8 cellular contexts compared by ENCODE assay signal in genomic region chr2:144515694-144516416, GRCh38. TPM values are rescaled to one million over a fixed set of nuclear protein-coding genes. Genes with fewer than 3 reads are reported as not detected.
DNase-seq lines count a peak whose midpoint lies in the region; ATAC-seq and TF ChIP-seq lines count a peak whose summit lies in the region.

No MANE protein-coding gene starts in this region.

- TF ChIP-seq EP300 in ovary (IDR thresholded peaks at IDR 0.05): no peak

- H2AFZ ChIP-seq in Karpas-422 (ENCODE audit: low read length): peak overlapping the region; percentile 67; the same call in 1 of the 2 replicates

- H3K27me3 Mint-ChIP-seq in activated T-cell treated with anti-CD3 and anti-CD28 coated beads, Interleukin-2, amount 50 U/mL, for 4 hours (ENCODE audit: low read depth): peaks cover 48% of the 10 kb centered on the region

- H3K9me2 ChIP-seq in Karpas-422 (replicated peaks; ENCODE audit: insufficient read depth, low read length): no peaks in the 10 kb centered on the region

- peaks cover 42% of the 10 kb centered on the region for H3K4me1 Mint-ChIP-seq in activated T-cell treated with anti-CD3 and anti-CD28 coated beads, Interleukin-2, amount 50 U/mL, for 4 hours (ENCODE audit: low read depth)

- H3K27me3 ChIP-seq in BLaER1 (no peaks in the 10 kb centered on the region), Karpas-422 (ENCODE audit: low read length) (no peaks in the 10 kb centered on the region), ovary (no peaks in the 10 kb centered on the region)

- DNase-seq in Karpas-422 (peak; percentile 75), glomerular visceral epithelial cell (ENCODE audit: extremely low spot score) (peak; percentile 60), ovary (peak; percentile 68 to 79 (median 74)), NCI-H2029 treated with DMSO at 0.1 percent for 48 hours (lab: John Stamatoyannopoulos, UW) (no peak)
- peak; percentile 20 for DNase-seq in activated T-cell treated with anti-CD3 and anti-CD28 coated beads, Interleukin-2, amount 50 U/mL, for 4 hours

- no peaks in the 10 kb centered on the region for H3K9me3 ChIP-seq in BLaER1
- no peaks in the 10 kb centered on the region for H3K9me3 ChIP-seq in Karpas-422 (ENCODE audit: low read length)
- no peaks in the 10 kb centered on the region for H3K9me3 ChIP-seq in ovary

- H3K9ac ChIP-seq in BLaER1 (peak overlapping the region; percentile 99), Karpas-422 (ENCODE audit: low read length) (peak overlapping the region; percentile 84)

- H3K36me3 ChIP-seq in BLaER1 (peaks cover 66% of the 10 kb centered on the region), Karpas-422 (ENCODE audit: insufficient read depth, low read length) (no peaks in the 10 kb centered on the region; the same call in 1 of the 2 replicates), ovary (no peaks in the 10 kb centered on the region)

- H3K9me3 Mint-ChIP-seq in activated T-cell treated with anti-CD3 and anti-CD28 coated beads, Interleukin-2, amount 50 U/mL, for 4 hours: no peaks in the 10 kb centered on the region

- H4K20me1 ChIP-seq in BLaER1: peaks cover 42% of the 10 kb centered on the region
- peaks cover 23% of the 10 kb centered on the region; the same call in 1 of the 2 replicates for H4K20me1 ChIP-seq in Karpas-422 (ENCODE audit: insufficient read depth, low read depth, low read length)

- no peak for TF ChIP-seq CTCF in ovary (IDR thresholded peaks at IDR 0.05)

- peaks cover 5% of the 10 kb centered on the region for H3K36me3 Mint-ChIP-seq in activated T-cell treated with anti-CD3 and anti-CD28 coated beads, Interleukin-2, amount 50 U/mL, for 4 hours (ENCODE audit: insufficient read depth)

- H3K27ac ChIP-seq in BLaER1 (peak overlapping the region; percentile 99), Karpas-422 (ENCODE audit: low read length) (no peak overlapping the region), ovary (peak overlapping the region; percentile 95 to 99)

- intact Hi-C loops in ovary (cut with DNase I): loop anchor here (2.0 to 10.0 kb wide), 9 partner anchors 63 to 1239 kb away; a partner anchor contains a TSS

- H3K4me3 ChIP-seq in BLaER1: peak overlapping the region; percentile 74
- H3K4me3 ChIP-seq in Karpas-422 (ENCODE audit: low read length): peak overlapping the region; percentile 92
- H3K4me3 ChIP-seq in ovary: peak overlapping the region; percentile 75

- H3K4me3 Mint-ChIP-seq in activated T-cell treated with anti-CD3 and anti-CD28 coated beads, Interleukin-2, amount 50 U/mL, for 4 hours: peak overlapping the region; percentile 89

- peak overlapping the region; percentile 92 for H3K4me2 ChIP-seq in BLaER1
- peak overlapping the region; percentile 96 for H3K4me2 ChIP-seq in Karpas-422 (ENCODE audit: low read depth, low read length, poor library complexity, severe bottlenecking)

- H3K4me1 ChIP-seq in BLaER1 (peaks cover 32% of the 10 kb centered on the region), Karpas-422 (ENCODE audit: low read length) (peaks cover 53% of the 10 kb centered on the region), ovary (ENCODE audit: insufficient read depth) (peaks cover 8% of the 10 kb centered on the region)

- no peak for TF ChIP-seq POLR2A in ovary (IDR thresholded peaks at IDR 0.05)

- peaks cover 12% of the 10 kb centered on the region; the same call in 1 of the 2 replicates for H3K79me2 ChIP-seq in Karpas-422 (ENCODE audit: low read length)

- WGBS in ovary, 3 donors: 1% methylated on average over 48 to 50 of the region's 50 CpGs

- ATAC-seq in activated T-cell treated with anti-CD3 and anti-CD28 coated beads, Interleukin-2, amount 50 U/mL, for 4 hours: peak; percentile 33 to 35
- ATAC-seq in GM19351 (IDR thresholded peaks at IDR 0.05; ENCODE audit: unreplicated experiment) (no peak), HG02642 (IDR thresholded peaks at IDR 0.05; ENCODE audit: poor library complexity, unreplicated experiment) (no peak)

RNA-seq across cellular contexts. Expression of gene ZEB2, which starts 4.1 kb away (rescaled TPM):
- 15.3 and 29.4 TPM in 2 replicates for total RNA-seq in Karpas-422 (2014; rRNA removed; shearing (Covaris generic); ENCODE audit: low replicate concordance)
- 10 to 100 TPM; 14.4 to 35.9 (median 25.1) TPM for total RNA-seq in activated T-cell treated with anti-CD3 and anti-CD28 coated beads, Interleukin-2, amount 50 U/mL, for 4 hours
- 100 to 1,000 TPM in 6 of 7 donors, 10 to 100 TPM in 1; 55.3 to 250 (median 186) TPM for total RNA-seq in ovary
- 10 to 100 TPM; 57.0 to 84.8 TPM for polyA plus RNA-seq in ovary

Comparison
In these comparisons a context has a peak if more than half of its experiments do, and no peak if none do; other contexts are left out.
1. ATAC-seq: peak in activated T-cell treated with anti-CD3 and anti-CD28 coated beads, Interleukin-2, amount 50 U/mL, for 4 hours (2 of 2); none in GM19351 (single experiment) and HG02642 (single experiment).
2. Peak in every context shown above with its lines, with median percentiles within 50 percentile points of each other: H3K4me3 ChIP-seq.